26 cellular contexts compared by ENCODE assay signal in the genomic region with DNA sequence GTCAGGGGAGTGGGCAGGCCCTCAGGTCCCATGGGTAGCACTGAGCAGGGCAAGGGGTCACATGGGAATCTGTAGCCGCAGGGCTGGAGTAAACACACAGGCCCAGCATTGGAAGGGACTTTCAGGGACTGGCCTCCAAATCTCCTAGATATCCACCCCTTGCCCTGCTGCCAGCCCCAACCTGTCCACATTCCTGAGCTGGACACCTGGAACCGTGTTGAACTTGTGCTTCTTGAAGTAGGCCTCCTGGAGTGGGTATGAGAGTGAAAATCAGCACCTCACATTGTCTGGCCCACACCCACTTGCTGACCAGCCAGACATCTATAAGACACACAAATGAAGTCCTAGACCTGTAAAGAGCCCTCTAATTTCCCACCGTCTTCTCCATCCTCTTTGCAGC. TPM values are rescaled to one million over a fixed set of nuclear protein-coding genes. Genes with fewer than 3 reads are reported as not detected.
DNase-seq lines count a peak whose midpoint lies in the region; ATAC-seq, FAIRE-seq and TF ChIP-seq lines count a peak whose summit lies in the region.
"Had no signal": no experiment of that assay in that cellular context is flagged by ENCODE, and none has a peak within 500 bp of the region (broad histone marks: within the 10 kb centered on the region; RNA-seq: fewer than 3 reads in every experiment).

No MANE protein-coding gene starts in this region.

- ATAC-seq in lung (ENCODE audit: insufficient read depth, low FRiP score) (no peak), upper lobe of left lung (ENCODE audit: low FRiP score in 2 of 2) (no peak), GM19351 (IDR thresholded peaks at IDR 0.05; ENCODE audit: unreplicated experiment) (no peak)
- ATAC-seq in activated CD8-positive, alpha-beta T cell treated with anti-CD3 and anti-CD28 coated beads, Interleukin-2, amount 10 ng/mL, durations not matched to agents 7 days and 5 days = no peak
- ATAC-seq: PC-3 had no signal

- H3K36me3 ChIP-seq in bronchial epithelial cell (ENCODE audit: control insufficient read depth, insufficient read depth, low read length) (peaks cover 22% of the 10 kb centered on the region), lung (ENCODE audit: control insufficient read depth in 2 of 2, insufficient read depth in 2 of 2, low read length in 2 of 2) (peaks cover 4 to 45% of the 10 kb centered on the region in 2 donors), upper lobe of left lung (peaks cover 5 to 51% (median 40%) of the 10 kb centered on the region in 4 donors)

- peak; percentile 71; the same call in 1 of the 2 replicates for TF ChIP-seq EP300 in Ishikawa (IDR thresholded peaks at IDR 0.05; ENCODE audit: borderline replicate concordance)
- no peak for TF ChIP-seq EP300 in upper lobe of left lung (IDR thresholded peaks at IDR 0.05)

- no peak for TF ChIP-seq CTCF in bronchial epithelial cell (IDR thresholded peaks at IDR 0.05; ENCODE audit: insufficient read depth, low read length, severe bottlenecking)
- TF ChIP-seq CTCF in lung (IDR thresholded peaks at IDR 0.05; ENCODE audit: control extremely low read depth, extremely low read depth) = no peak
- TF ChIP-seq CTCF in upper lobe of left lung (IDR thresholded peaks at IDR 0.05) = no peak

- no peak overlapping the region for H3K27ac Mint-ChIP-seq in activated CD8-positive, alpha-beta T cell treated with anti-CD3 and anti-CD28 coated beads, Interleukin-2, amount 10 ng/mL, durations not matched to agents 7 days and 5 days
- H3K27ac Mint-ChIP-seq: IgD-negative memory B cell had no signal

- no peaks in the 10 kb centered on the region for H3K36me3 Mint-ChIP-seq in activated CD8-positive, alpha-beta T cell treated with anti-CD3 and anti-CD28 coated beads, Interleukin-2, amount 10 ng/mL, durations not matched to agents 7 days and 5 days (ENCODE audit: low read depth)

- H3K4me3 ChIP-seq in bronchial epithelial cell (ENCODE audit: low read depth, low read length) = no peak overlapping the region
- no peak overlapping the region for H3K4me3 ChIP-seq in lung
- H3K4me3 ChIP-seq in upper lobe of left lung = no peak overlapping the region
- H3K4me3 ChIP-seq: GM23248, HAP-1, SJCRH30 had no signal

- no peak overlapping the region for H3K4me3 Mint-ChIP-seq in activated CD8-positive, alpha-beta T cell treated with anti-CD3 and anti-CD28 coated beads, Interleukin-2, amount 10 ng/mL, durations not matched to agents 7 days and 5 days
- H3K4me3 Mint-ChIP-seq: CD14-positive monocyte, IgD-negative memory B cell had no signal

- POLR2A ChIA-PET in activated CD8-positive, alpha-beta T cell treated with anti-CD3 and anti-CD28 coated beads, Interleukin-2, amount 10 ng/mL, durations not matched to agents 7 days and 5 days (lab: Charles Lee) = interaction anchor here (1.2 kb wide), 1 partner anchor 22 kb away, joined by 3 read pairs; no protein-coding TSS in a partner anchor

- no peaks in the 10 kb centered on the region for H3K27me3 ChIP-seq in bronchial epithelial cell (ENCODE audit: control insufficient read depth, insufficient read depth, low read length)
- no peaks in the 10 kb centered on the region for H3K27me3 ChIP-seq in lung (ENCODE audit: control insufficient read depth, insufficient read depth)
- H3K27me3 ChIP-seq in upper lobe of left lung = no peaks in the 10 kb centered on the region
- H3K27me3 ChIP-seq: SJCRH30 had no signal

- no peaks in the 10 kb centered on the region for H3K27me3 Mint-ChIP-seq in activated CD8-positive, alpha-beta T cell treated with anti-CD3 and anti-CD28 coated beads, Interleukin-2, amount 10 ng/mL, durations not matched to agents 7 days and 5 days (ENCODE audit: low read depth)
- H3K27me3 Mint-ChIP-seq: IgD-negative memory B cell had no signal

- no peak for TF ChIP-seq POLR2A in upper lobe of left lung (IDR thresholded peaks at IDR 0.05)

- peak; percentile 85 for FAIRE-seq in bronchial epithelial cell (lab: Jason Lieb, UNC)
- FAIRE-seq: HTR-8/SVneo had no signal

- H3K9me3 Mint-ChIP-seq in activated CD8-positive, alpha-beta T cell treated with anti-CD3 and anti-CD28 coated beads, Interleukin-2, amount 10 ng/mL, durations not matched to agents 7 days and 5 days (ENCODE audit: insufficient read depth) = no peaks in the 10 kb centered on the region
- H3K9me3 Mint-ChIP-seq: IgD-negative memory B cell had no signal

- H3K9me3 ChIP-seq in lung (ENCODE audit: control insufficient read depth in 2 of 2, insufficient read depth in 1 of 2, low read length in 1 of 2) = no peaks in the 10 kb centered on the region
- no peaks in the 10 kb centered on the region for H3K9me3 ChIP-seq in upper lobe of left lung
- H3K9me3 ChIP-seq: Caco-2, HAP-1, SJCRH30 had no signal

- DNase-seq in bronchial epithelial cell (ENCODE audit: low read depth) (peak; percentile 57), lung (ENCODE audit: low spot score) (peak; percentile 39), upper lobe of left lung (no peak), COLO668 (lab: John Stamatoyannopoulos, UW; ENCODE audit: unreplicated experiment) (no peak)
- no peak for DNase-seq in activated CD8-positive, alpha-beta T cell treated with anti-CD3 and anti-CD28 coated beads, Interleukin-2, amount 10 ng/mL, durations not matched to agents 7 days and 5 days
- DNase-seq: ACHN, Caco-2, GF-D8, GM23248, Kasumi-1, MM.1S, NCI-H1092, NCI-H1436 treated with DMSO at 0.1 percent for 48 hours, NCI-H2029, NCI-H2171, NCI-H526, PC-3, RPMI8226, SJCRH30 had no signal

- H3K4me1 Mint-ChIP-seq in activated CD8-positive, alpha-beta T cell treated with anti-CD3 and anti-CD28 coated beads, Interleukin-2, amount 10 ng/mL, durations not matched to agents 7 days and 5 days (ENCODE audit: low read depth) = no peaks in the 10 kb centered on the region
- H3K4me1 Mint-ChIP-seq: IgD-negative memory B cell had no signal

- H3K4me1 ChIP-seq in lung (ENCODE audit: control insufficient read depth in 2 of 2, insufficient read depth in 2 of 2, low read length in 2 of 2) (peaks cover 2 to 9% of the 10 kb centered on the region in 2 donors), upper lobe of left lung (peaks cover 3 to 33% (median 16%) of the 10 kb centered on the region in 4 donors)
- H3K4me1 ChIP-seq: Caco-2, HAP-1, SJCRH30 had no signal

- peak; percentile 8; the same call in 1 of the 2 replicates for TF ChIP-seq RAD21 in Ishikawa (IDR thresholded peaks at IDR 0.05; ENCODE audit: low read depth)

- CTCF ChIA-PET in activated CD8-positive, alpha-beta T cell treated with anti-CD3 and anti-CD28 coated beads, Interleukin-2, amount 10 ng/mL, durations not matched to agents 7 days and 5 days (lab: Charles Lee) = no interaction called here

- 68 to 79% methylated on average over 3 of the region's 3 CpGs for WGBS in lung, 2 donors
- WGBS in upper lobe of left lung, 2 donors = 72 to 73% methylated on average over 3 of the region's 3 CpGs

- H3K27ac ChIP-seq in lung (ENCODE audit: low read depth in 1 of 2, low read length in 1 of 2) = peak overlapping the region in 1 of 2 donors; percentile 9
- peak overlapping the region in 3 of 4 donors; percentile 2 to 54 (median 32) for H3K27ac ChIP-seq in upper lobe of left lung
- H3K27ac ChIP-seq: GM23248, SJCRH30 had no signal

TF ChIP-seq in Ishikawa, 13 proteins besides CTCF, POLR2A, EP300 and RAD21 (continues in another document):
- TF ChIP-seq, protein P1, sequence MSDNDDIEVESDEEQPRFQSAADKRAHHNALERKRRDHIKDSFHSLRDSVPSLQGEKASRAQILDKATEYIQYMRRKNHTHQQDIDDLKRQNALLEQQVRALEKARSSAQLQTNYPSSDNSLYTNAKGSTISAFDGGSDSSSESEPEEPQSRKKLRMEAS (IDR thresholded peaks at IDR 0.05) = peak; percentile 66
- TF ChIP-seq ZBTB7A (IDR thresholded peaks at IDR 0.05; ENCODE audit: low read depth) (no peak), CEBPB (IDR thresholded peaks at IDR 0.05) (no peak), NFIC (IDR thresholded peaks at IDR 0.05) (0 out of 2 replicates have a peak, but pooled peaks have one; percentile 28), EGR1 (IDR thresholded peaks at IDR 0.05) (no peak)
- TF ChIP-seq, protein P2, sequence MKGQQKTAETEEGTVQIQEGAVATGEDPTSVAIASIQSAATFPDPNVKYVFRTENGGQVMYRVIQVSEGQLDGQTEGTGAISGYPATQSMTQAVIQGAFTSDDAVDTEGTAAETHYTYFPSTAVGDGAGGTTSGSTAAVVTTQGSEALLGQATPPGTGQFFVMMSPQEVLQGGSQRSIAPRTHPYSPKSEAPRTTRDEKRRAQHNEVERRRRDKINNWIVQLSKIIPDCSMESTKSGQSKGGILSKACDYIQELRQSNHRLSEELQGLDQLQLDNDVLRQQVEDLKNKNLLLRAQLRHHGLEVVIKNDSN (IDR thresholded peaks at IDR 0.05) = 0 out of 2 replicates have a peak, but pooled peaks have one; percentile 28

RNA-seq across cellular contexts. Expression of a gene that starts 7.7 kb away (rescaled TPM):
- 48.1 and 54.8 TPM in 2 replicates for total RNA-seq in bronchial epithelial cell
- 10 to 100 TPM; 34.6 to 70.2 TPM for total RNA-seq in lung
- polyA plus RNA-seq in lung = 10 to 100 TPM; 40.4 to 49.1 TPM
- 10 to 100 TPM; 37.7 to 66.7 (median 47.5) TPM for total RNA-seq in upper lobe of left lung
- total RNA-seq in activated CD8-positive, alpha-beta T cell treated with anti-CD3 and anti-CD28 coated beads, Interleukin-2, amount 10 ng/mL, durations not matched to agents 7 days and 5 days = 10 to 100 TPM; 25.2 to 28.4 TPM

RNA-seq across cellular contexts. Expression of a gene that starts 12.6 kb away (rescaled TPM):
- total RNA-seq in bronchial epithelial cell (4.5 and 5.5 TPM in 2 replicates), lung (1 to 10 TPM in 1 of 2 donors, under 1 TPM in 1; 0.63 to 2.8 TPM), upper lobe of left lung (1 to 10 TPM in 5 of 6 donors, under 1 TPM in 1; 0.61 to 5.2 (median 2.8) TPM)
- 1 to 10 TPM in 1 of 2 donors, under 1 TPM in 1; 0.41 to 1.2 TPM for polyA plus RNA-seq in lung
- not detected for total RNA-seq in activated CD8-positive, alpha-beta T cell treated with anti-CD3 and anti-CD28 coated beads, Interleukin-2, amount 10 ng/mL, durations not matched to agents 7 days and 5 days
- total RNA-seq: Caco-2, Daoy had no signal
- polyA plus RNA-seq: CD14-positive monocyte, IgD-negative memory B cell had no signal

RNA-seq across cellular contexts. Expression of a gene that starts 14.3 kb away (rescaled TPM):
- not detected in 2 replicates for total RNA-seq in bronchial epithelial cell
- total RNA-seq in lung = not detected
- polyA plus RNA-seq in lung = not detected
- not detected for total RNA-seq in upper lobe of left lung
- not detected for total RNA-seq in activated CD8-positive, alpha-beta T cell treated with anti-CD3 and anti-CD28 coated beads, Interleukin-2, amount 10 ng/mL, durations not matched to agents 7 days and 5 days
- total RNA-seq: Caco-2, Daoy, GM23248, PC-3, SJCRH30 had no signal
- polyA plus RNA-seq: CD14-positive monocyte, GM23248, IgD-negative memory B cell had no signal

RNA-seq across cellular contexts. Expression of a gene that starts 15.7 kb away (rescaled TPM):
- total RNA-seq in bronchial epithelial cell (42.1 and 49.4 TPM in 2 replicates), lung (100 to 1,000 TPM in 1 of 2 donors, 10 to 100 TPM in 1; 45.3 to 174 TPM), upper lobe of left lung (100 to 1,000 TPM in 1 of 6 donors, 10 to 100 TPM in 5; 12.2 to 109 (median 31.2) TPM)
- polyA plus RNA-seq in lung = 100 to 1,000 TPM; 105 to 174 TPM
- total RNA-seq in activated CD8-positive, alpha-beta T cell treated with anti-CD3 and anti-CD28 coated beads, Interleukin-2, amount 10 ng/mL, durations not matched to agents 7 days and 5 days = not detected
- total RNA-seq: Daoy, GM23248, SJCRH30 had no signal
- polyA plus RNA-seq: CD14-positive monocyte, IgD-negative memory B cell had no signal

RNA-seq across cellular contexts. Expression of a gene that starts 57.0 kb away (rescaled TPM):
- 0.13 and 0.26 TPM in 2 replicates for total RNA-seq in bronchial epithelial cell
- 1 to 10 TPM; 2.1 to 2.2 TPM for total RNA-seq in lung
- polyA plus RNA-seq in lung = 1 to 10 TPM in 1 of 2 donors, under 1 TPM in 1; 0.72 to 2.0 TPM
- total RNA-seq in upper lobe of left lung = 1 to 10 TPM in 3 of 6 donors, under 1 TPM in 1, not detected in 2; 0.78 to 2.4 (median 1.6) TPM
- 10 to 100 TPM; 59.3 to 63.9 TPM for total RNA-seq in activated CD8-positive, alpha-beta T cell treated with anti-CD3 and anti-CD28 coated beads, Interleukin-2, amount 10 ng/mL, durations not matched to agents 7 days and 5 days
- polyA plus RNA-seq: CD14-positive monocyte had no signal

Comparison
In these comparisons a context has a peak if more than half of its experiments do, and no peak if none do; other contexts are left out.
1. DNase-seq: peak in bronchial epithelial cell (single experiment) and lung (single experiment); none in upper lobe of left lung (0 of 2), COLO668 (single experiment) and activated CD8-positive, alpha-beta T cell treated with anti-CD3 and anti-CD28 coated beads, Interleukin-2, amount 10 ng/mL, durations not matched to agents 7 days and 5 days (single experiment).